In genomic region chr6:12065321-12066140, GRCh38 we compare ENCODE assay signal across 1 cellular context.
TF ChIP-seq lines count a peak whose summit lies in the region.

No MANE protein-coding gene starts in this region.

TF ChIP-seq in GM23338, 12 proteins besides CTCF, POLR2A, EP300 and RAD21 (continued from another document):
- TF ChIP-seq NANOG (IDR thresholded peaks at IDR 0.05; ENCODE audit: borderline replicate concordance): no peak
